In the genomic region with DNA sequence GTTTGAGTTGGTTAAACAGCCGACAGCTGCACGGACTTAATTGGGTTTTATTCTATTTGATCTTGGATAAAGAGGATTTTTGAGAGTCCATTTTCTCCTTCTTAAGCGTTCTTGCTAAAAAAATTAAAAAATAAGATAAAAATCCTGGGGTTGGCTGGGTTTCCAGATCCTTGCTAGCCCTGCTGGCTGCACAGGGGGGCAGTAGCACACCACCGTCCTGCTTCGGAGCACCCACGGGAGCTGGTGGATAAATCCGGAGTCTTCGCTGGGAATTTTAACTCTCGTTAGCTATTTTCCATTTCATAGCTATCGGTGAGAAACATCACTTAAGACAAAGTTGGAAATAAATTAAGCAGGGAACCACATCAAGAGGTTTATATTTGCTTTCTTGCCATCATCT, we compare ENCODE assay signal across 10 cellular contexts.
A peak's percentile ranks its signal among the peaks of the same experiment; 100 is the strongest.
DNase-seq lines count a peak whose midpoint lies in the region; ATAC-seq and TF ChIP-seq lines count a peak whose summit lies in the region.
"Had no signal": no experiment of that assay in that cellular context is flagged by ENCODE, and none has a peak within 500 bp of the region (broad histone marks: within the 10 kb centered on the region; RNA-seq: fewer than 3 reads in every experiment).

No MANE protein-coding gene starts in this region.

- TF ChIP-seq CTCF in fibroblast of mammary gland (conservative IDR thresholded peaks at IDR 0.05; ENCODE audit: control insufficient read depth, insufficient read depth, low read depth, low read length) (peak; percentile 67), retinal pigment epithelial cell (conservative IDR thresholded peaks at IDR 0.05; ENCODE audit: low read depth, low read length) (peak; percentile 65)

- ATAC-seq in GM21360 (IDR thresholded peaks at IDR 0.05; ENCODE audit: unreplicated experiment) (no peak), HG02763 (IDR thresholded peaks at IDR 0.05; ENCODE audit: unreplicated experiment) (no peak)
- ATAC-seq: mucosa of descending colon had no signal

- DNase-seq in G401 (ENCODE audit: low spot score) (peak; percentile 6), NCI-H82 treated with DMSO at 0.1 percent for 48 hours (lab: John Stamatoyannopoulos, UW; ENCODE audit: unreplicated experiment) (peak; percentile 18), fibroblast of mammary gland (ENCODE audit: low read depth) (peak; percentile 42), retinal pigment epithelial cell (ENCODE audit: low read depth) (no peak)
- DNase-seq in activated CD8-positive, alpha-beta memory T cell treated with anti-CD3 and anti-CD28 coated beads, Interleukin-2, amount 50 U/mL, for 48 hours, result no peak
- DNase-seq: activated naive CD4-positive, alpha-beta T cell treated with anti-CD3 and anti-CD28 coated beads, Interleukin-2, amount 50 U/mL, for 16 hours; EL; mucosa of descending colon had no signal

- no peak overlapping the region for H3K4me3 ChIP-seq in fibroblast of mammary gland (ENCODE audit: control insufficient read depth, low read depth, low read length)
- H3K4me3 ChIP-seq in retinal pigment epithelial cell (ENCODE audit: low read length), result no peak overlapping the region
- H3K4me3 ChIP-seq: mucosa of descending colon had no signal

- in situ Hi-C loops in G401 (cut with HindIII; ENCODE audit: low sequenced_read_pairs), result no loop called here

Comparison
In these comparisons a context has a peak if more than half of its experiments do, and no peak if none do; other contexts are left out.
1. DNase-seq: peak in G401 (single experiment), NCI-H82 treated with DMSO at 0.1 percent for 48 hours (single experiment) and fibroblast of mammary gland (single experiment); none in retinal pigment epithelial cell (single experiment) and activated CD8-positive, alpha-beta memory T cell treated with anti-CD3 and anti-CD28 coated beads, Interleukin-2, amount 50 U/mL, for 48 hours (single experiment).